Comparison of ENCODE assay signal across 8 cellular contexts in genomic region chr1:245156736-245157505, GRCh38. TPM values are rescaled to one million over a fixed set of nuclear protein-coding genes. Genes with fewer than 3 reads are reported as not detected.
DNase-seq lines count a peak whose midpoint lies in the region; ATAC-seq and TF ChIP-seq lines count a peak whose summit lies in the region.

No MANE protein-coding gene starts in this region.

- no peak overlapping the region for H2AK5ac ChIP-seq in IMR-90 (ENCODE audit: low read depth, low read length)

- H4K8ac ChIP-seq in IMR-90 (ENCODE audit: low read depth in 2 of 2, low read length in 2 of 2), result peak overlapping the region in 1 of 2 experiments; percentile 64; a peak in 2 of 4 replicates

- H3K9me3 ChIP-seq in IMR-90 (ENCODE audit: control insufficient read depth, insufficient read depth, low read length) (no peaks in the 10 kb centered on the region), gastrocnemius medialis (no peaks in the 10 kb centered on the region)

- no TSS peak for BruUV-seq in IMR-90 (replicated peaks; lab: Mats Ljungman, UMichigan)

- POLR2A ChIA-PET in IMR-90 (lab: Charles Lee; ENCODE audit: unreplicated experiment), result no interaction called here
- POLR2A ChIA-PET in WTC11 (lab: Charles Lee), result interaction anchor here (0.6 kb wide), 5 partner anchors 24 to 1498 kb away, joined by 4 to 7 read pairs (median 5); no protein-coding TSS in a partner anchor

- CTCF ChIA-PET in IMR-90 (lab: Yijun Ruan, JAX) (interaction anchor here (0.5 to 2.2 kb wide), 11 partner anchors 11 to 1124 kb away, joined by 3 to 12 read pairs (median 3); no protein-coding TSS in a partner anchor), WTC11 (lab: Charles Lee) (interaction anchor here (0.6 to 3.1 kb wide), 49 partner anchors 9 to 1301 kb away, joined by 3 to 67 read pairs (median 4); no protein-coding TSS in a partner anchor)

- DNase-seq in Daoy (ENCODE audit: low read depth) (peak; percentile 78), IMR-90 (peak; percentile 12), WTC11 (ENCODE audit: low spot score) (peak; percentile 46), hepatic stellate cell (ENCODE audit: low spot score) (peak; percentile 45), gastrocnemius medialis (no peak)

- H3K56ac ChIP-seq in IMR-90 (ENCODE audit: extremely low read depth, insufficient read depth, low read length), result no peak overlapping the region

- H2BK15ac ChIP-seq in IMR-90 (ENCODE audit: low read depth, low read length), result no peak overlapping the region; the same call in 2 of the 3 replicates

- no peak overlapping the region for H3K14ac ChIP-seq in IMR-90 (replicated peaks; ENCODE audit: low read depth, low read length)

- H4K91ac ChIP-seq in IMR-90 (ENCODE audit: insufficient read depth, low read depth, low read length), result no peak overlapping the region

- H4K5ac ChIP-seq in IMR-90 (ENCODE audit: low read depth, low read length), result no peak overlapping the region

- H3K9ac ChIP-seq in IMR-90 (ENCODE audit: low read depth, low read length), result peak overlapping the region; percentile 22

- peak overlapping the region; percentile 86 for H3K4me3 ChIP-seq in IMR-90 (ENCODE audit: insufficient read depth, low read depth, low read length)
- H3K4me3 ChIP-seq in gastrocnemius medialis, result peak overlapping the region; percentile 23 to 60 (median 54)

- no peak overlapping the region for H3K27ac Mint-ChIP-seq in WTC11

- no peaks in the 10 kb centered on the region; a peak in 1 of 4 replicates for H3K79me1 ChIP-seq in IMR-90 (ENCODE audit: low read depth in 1 of 2, low read length in 2 of 2)

- H2AFZ ChIP-seq in IMR-90 (replicated peaks; ENCODE audit: low read length, poor library complexity), result peak overlapping the region; percentile 87

- TF ChIP-seq POLR2A in IMR-90 (IDR thresholded peaks at IDR 0.05; ENCODE audit: low read depth, low read length) (no peak), gastrocnemius medialis (IDR thresholded peaks at IDR 0.05) (no peak)

- no peaks in the 10 kb centered on the region for H3K9me1 ChIP-seq in IMR-90 (ENCODE audit: insufficient read depth, low read length)

- H2BK20ac ChIP-seq in IMR-90 (ENCODE audit: low read depth, low read length), result no peak overlapping the region

- dilution Hi-C loops in IMR-90 (cut with HindIII; ENCODE audit: low sequenced_read_pairs, unreplicated experiment), result no loop called here

- H3K36me3 ChIP-seq in IMR-90 (ENCODE audit: control insufficient read depth, insufficient read depth, low read length), result peaks cover 3% of the 10 kb centered on the region
- H3K36me3 ChIP-seq in gastrocnemius medialis, result no peaks in the 10 kb centered on the region

- no peaks in the 10 kb centered on the region for H3K36me3 Mint-ChIP-seq in WTC11

- no peaks in the 10 kb centered on the region for H3K9me3 Mint-ChIP-seq in WTC11

- H3K27ac ChIP-seq in IMR-90 (ENCODE audit: insufficient read depth, low read length) (no peak overlapping the region; the same call in 1 of the 2 replicates), gastrocnemius medialis (no peak overlapping the region)

- no peak for TF ChIP-seq RAD21 in IMR-90 (IDR thresholded peaks at IDR 0.05; ENCODE audit: low read length)

- ATAC-seq in IMR-90 (ENCODE audit: low read depth), result no peak
- peak; percentile 12; the same call in 1 of the 2 replicates for ATAC-seq in WTC11
- ATAC-seq in gastrocnemius medialis, result no peak
- ATAC-seq in HG02610 (IDR thresholded peaks at IDR 0.05; ENCODE audit: unreplicated experiment), result no peak
- ATAC-seq in GM21447 (IDR thresholded peaks at IDR 0.05; ENCODE audit: unreplicated experiment), result no peak
- no peak for ATAC-seq in GM21526 (IDR thresholded peaks at IDR 0.05; ENCODE audit: low FRiP score, unreplicated experiment)

- peaks cover 59% of the 10 kb centered on the region for H3K27me3 Mint-ChIP-seq in WTC11 (ENCODE audit: low read depth)

- H2AK9ac ChIP-seq in IMR-90 (replicated peaks; ENCODE audit: low read depth, low read length, poor library complexity), result no peak overlapping the region

- no peaks in the 10 kb centered on the region for H3K27me3 ChIP-seq in IMR-90 (ENCODE audit: control insufficient read depth, insufficient read depth, low read length)
- H3K27me3 ChIP-seq in gastrocnemius medialis, result peaks cover 38 to 57% (median 41%) of the 10 kb centered on the region in 3 donors

- intact Hi-C loops in IMR-90 (cut with micrococcal nuclease), result loop anchor here (2.0 to 10.0 kb wide), 3 partner anchors 224 to 720 kb away; no protein-coding TSS in a partner anchor
- intact Hi-C loops in gastrocnemius medialis (cut with DNase I; ENCODE audit: low total_unique reads), result loop anchor here (10.0 kb wide), 1 partner anchor 1298 kb away; no protein-coding TSS in a partner anchor

- 3% methylated on average over 6 of the region's 44 CpGs; no CpG with 5 or more reads in 1 of the 2 experiments for WGBS in IMR-90 (ENCODE audit: extremely low coverage in 2 of 2, insufficient read length in 1 of 2), 2 experiments

- H2BK120ac ChIP-seq in IMR-90 (ENCODE audit: low read depth, low read length), result no peak overlapping the region

- no peak overlapping the region for H3K23ac ChIP-seq in IMR-90 (ENCODE audit: low read depth, low read length)

- no peak overlapping the region for H2BK5ac ChIP-seq in IMR-90 (ENCODE audit: low read depth, low read length, poor library complexity, severe bottlenecking)

- peaks cover 11% of the 10 kb centered on the region for H3K4me1 Mint-ChIP-seq in WTC11

- no peak overlapping the region for H3K18ac ChIP-seq in IMR-90 (ENCODE audit: low read depth, low read length)

- H3K4me3 Mint-ChIP-seq in WTC11, result peak overlapping the region; percentile 86

- H3K4me2 ChIP-seq in IMR-90 (ENCODE audit: low read depth, low read length), result peak overlapping the region; percentile 76

- in situ Hi-C loops in IMR-90 (cut with MboI; ENCODE audit: low sequenced_read_pairs) (loop anchor here (5.0 to 25.0 kb wide), 5 partner anchors 845 to 1530 kb away; no protein-coding TSS in a partner anchor), gastrocnemius medialis (cut with MboI; ENCODE audit: low sequenced_read_pairs in 4 of 4) (loop anchor here (10.0 to 25.0 kb wide), 2 partner anchors 1328 to 1330 kb away; no protein-coding TSS in a partner anchor)

- TF ChIP-seq CTCF in IMR-90 (conservative IDR thresholded peaks at IDR 0.05; ENCODE audit: low read depth, low read length) (no peak), WTC11 (IDR thresholded peaks at IDR 0.05) (no peak), gastrocnemius medialis (IDR thresholded peaks at IDR 0.05 in 4 of 5, conservative IDR thresholded peaks at IDR 0.05 in 1 of 5) (no peak)

- no peaks in the 10 kb centered on the region for H4K20me1 ChIP-seq in IMR-90 (ENCODE audit: insufficient read depth, low read length)

- H3K4me1 ChIP-seq in IMR-90 (ENCODE audit: control insufficient read depth, insufficient read depth, low read length) (no peaks in the 10 kb centered on the region), gastrocnemius medialis (peaks cover 4 to 29% of the 10 kb centered on the region in 2 donors)

- no peak overlapping the region for H3K4ac ChIP-seq in IMR-90 (ENCODE audit: low read depth, low read length)

TF ChIP-seq in IMR-90, 13 proteins besides CTCF, POLR2A, EP300 and RAD21:
- no peak for TF ChIP-seq CEBPB (IDR thresholded peaks at IDR 0.05; ENCODE audit: low read depth, low read length)
- no peak for TF ChIP-seq RFX5 (IDR thresholded peaks at IDR 0.05; ENCODE audit: low read depth, low read length)
- TF ChIP-seq MAFK (IDR thresholded peaks at IDR 0.05; ENCODE audit: low read depth, low read length), result no peak
- no peak for TF ChIP-seq BHLHE40 (IDR thresholded peaks at IDR 0.05; ENCODE audit: low read depth, low read length)
- TF ChIP-seq CHD1 (IDR thresholded peaks at IDR 0.05; ENCODE audit: low read depth, low read length), result no peak
- no peak for TF ChIP-seq MXI1 (IDR thresholded peaks at IDR 0.05; ENCODE audit: borderline replicate concordance, low read depth, low read length)
- TF ChIP-seq MAZ (IDR thresholded peaks at IDR 0.05; ENCODE audit: borderline replicate concordance, low read depth, low read length), result 0 out of 2 replicates have a peak, but pooled peaks have one; percentile 0

TF ChIP-seq in WTC11, 78 proteins besides CTCF, POLR2A, EP300 and RAD21 (continues in another document):
- TF ChIP-seq ZNF671 (CRISPR knock-in tag; IDR thresholded peaks at IDR 0.05), result no peak
- peak; percentile 80; the same call in 1 of the 2 replicates for TF ChIP-seq ZNF263 (CRISPR knock-in tag; IDR thresholded peaks at IDR 0.05; ENCODE audit: low read depth)
- TF ChIP-seq RELA (CRISPR knock-in tag; IDR thresholded peaks at IDR 0.05; ENCODE audit: borderline replicate concordance), result no peak
- TF ChIP-seq NR3C1 (CRISPR knock-in tag; conservative IDR thresholded peaks at IDR 0.05; ENCODE audit: low read depth), result no peak
- no peak for TF ChIP-seq NFATC4 (CRISPR knock-in tag; IDR thresholded peaks at IDR 0.05)
- no peak for TF ChIP-seq ESRRA (CRISPR knock-in tag; IDR thresholded peaks at IDR 0.05; ENCODE audit: borderline replicate concordance)
- no peak for TF ChIP-seq CREB1 (CRISPR knock-in tag; IDR thresholded peaks at IDR 0.05)
- TF ChIP-seq JUN (CRISPR knock-in tag; IDR thresholded peaks at IDR 0.05), result no peak
- no peak for TF ChIP-seq ZNF396 (CRISPR knock-in tag; IDR thresholded peaks at IDR 0.05; ENCODE audit: borderline replicate concordance)
- TF ChIP-seq ZBTB21 (CRISPR knock-in tag; IDR thresholded peaks at IDR 0.05; ENCODE audit: borderline replicate concordance), result 0 out of 2 replicates have a peak, but pooled peaks have one; percentile 54
- TF ChIP-seq USF2 (CRISPR knock-in tag; IDR thresholded peaks at IDR 0.05), result no peak

RNA-seq across cellular contexts. Expression of gene KIF26B, which starts 2.1 kb away (rescaled TPM):
- total RNA-seq in Daoy (2014; rRNA removed; shearing (Covaris generic)), result 0.39 and 1.1 TPM in 2 replicates
- total RNA-seq in IMR-90 (2012; rRNA removed), result 0.54 and 0.83 TPM in 2 replicates
- 0.37 and 0.53 TPM in 2 replicates for polyA plus RNA-seq in IMR-90 (2012; rRNA removed)
- 0.31 and 0.81 TPM in 2 replicates for polyA plus RNA-seq in IMR-90 (2012; cell fraction: cytosol; rRNA removed)
- polyA plus RNA-seq in IMR-90 (2012; cell fraction: nucleus; rRNA removed; ENCODE audit: low replicate concordance), result 0.61 and 1.3 TPM in 2 replicates
- 0.41 to 1.2 TPM (median 0.55 TPM) in 3 replicates for total RNA-seq in WTC11 (2021)
- total RNA-seq in gastrocnemius medialis, result under 1 TPM in 3 of 4 donors, not detected in 1; 0.02 to 0.20 (median 0.10) TPM

Comparison
In these comparisons a context has a peak if more than half of its experiments do, and no peak if none do; other contexts are left out.
1. DNase-seq: peak in Daoy (single experiment), IMR-90 (single experiment), WTC11 (single experiment) and hepatic stellate cell (single experiment); none in gastrocnemius medialis (0 of 2).